Comparison of ENCODE assay signal across 8 cellular contexts in the genomic region with DNA sequence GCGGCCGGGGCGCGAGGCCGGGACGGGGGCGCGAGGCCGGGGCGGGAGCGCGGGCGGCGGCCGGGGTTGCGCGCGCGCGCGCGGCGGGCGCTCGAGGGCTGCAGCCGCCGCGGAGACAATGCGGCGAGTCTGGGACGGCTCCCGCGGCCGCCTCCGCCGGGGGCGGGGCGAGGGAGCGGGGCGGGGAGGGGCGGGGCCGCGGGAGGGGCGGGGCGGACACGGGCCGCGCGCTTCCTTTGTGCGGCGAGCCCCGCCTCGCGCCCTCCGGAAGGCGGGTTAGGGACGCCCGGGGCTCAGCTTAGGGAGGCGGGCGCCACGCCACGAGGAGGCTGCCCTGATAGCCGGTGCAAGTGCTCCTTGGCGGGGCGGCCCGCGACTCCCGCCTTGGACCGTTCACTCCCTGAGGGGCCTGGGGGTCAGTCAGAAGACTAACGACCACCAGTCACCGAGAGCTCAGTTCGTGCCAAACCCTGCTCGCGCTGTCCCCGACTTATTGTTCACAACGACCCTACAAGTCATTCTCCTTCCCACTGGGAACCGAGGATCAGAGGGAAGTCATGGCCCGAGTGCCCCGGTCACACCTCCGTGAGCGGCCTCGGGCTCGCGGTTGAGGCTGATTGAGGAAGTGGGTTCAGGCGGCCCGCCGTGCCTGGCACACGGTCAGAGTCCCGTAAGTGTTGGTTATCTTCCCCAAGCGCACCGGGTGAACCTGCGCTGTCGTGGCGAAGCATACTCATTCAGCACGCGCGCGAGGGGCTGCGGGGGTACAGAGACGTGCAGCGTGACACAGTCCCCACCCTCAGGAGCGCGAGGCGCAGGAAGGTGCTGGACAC. TPM values are rescaled to one million over a fixed set of nuclear protein-coding genes. Genes with fewer than 3 reads are reported as not detected.
A peak's percentile ranks its signal among the peaks of the same experiment; 100 is the strongest.
DNase-seq lines count a peak whose midpoint lies in the region; ATAC-seq and TF ChIP-seq lines count a peak whose summit lies in the region.

No MANE protein-coding gene starts in this region.

- DNase-seq in AG08395 (ENCODE audit: low spot score) = peak; percentile 94
- DNase-seq in NCI-H2227 (lab: John Stamatoyannopoulos, UW; ENCODE audit: unreplicated experiment) = peak; percentile 93
- DNase-seq in central memory CD8-positive, alpha-beta T cell (ENCODE audit: low spot score in 2 of 2) = peak; percentile 53 to 60
- DNase-seq in kidney epithelial cell (ENCODE audit: low read depth) = no peak
- DNase-seq in stimulated activated CD4-positive, alpha-beta T cell treated with anti-CD3 and anti-CD28 coated beads, Interleukin-15, amount 100 ng/mL, for 24 hours = peak; percentile 85

- peak; percentile 74 for ATAC-seq in GM18907 (IDR thresholded peaks at IDR 0.05; ENCODE audit: unreplicated experiment)
- peak; percentile 71 for ATAC-seq in HG03103 (IDR thresholded peaks at IDR 0.05; ENCODE audit: low read depth, unreplicated experiment)
- ATAC-seq in activated CD4-positive, CD25-positive, alpha-beta regulatory T cell treated with anti-CD3 and anti-CD28 coated beads, Interleukin-2, amount 50 U/mL, for 24 hours = peak; percentile 89
- ATAC-seq in central memory CD8-positive, alpha-beta T cell (replicated peaks; ENCODE audit: extremely low read depth, poor library complexity, severe bottlenecking) = peak; percentile 82

- peak overlapping the region; percentile 75 for H3K4me3 ChIP-seq in kidney epithelial cell (ENCODE audit: low read depth, low read length)

- H3K27ac Mint-ChIP-seq in central memory CD8-positive, alpha-beta T cell (ENCODE audit: low read depth) = peak overlapping the region; percentile 29

- peaks cover 34% of the 10 kb centered on the region for H3K4me1 Mint-ChIP-seq in central memory CD8-positive, alpha-beta T cell

- no peaks in the 10 kb centered on the region for H3K9me3 Mint-ChIP-seq in central memory CD8-positive, alpha-beta T cell

- H3K36me3 Mint-ChIP-seq in central memory CD8-positive, alpha-beta T cell (ENCODE audit: insufficient read depth) = peaks cover 9% of the 10 kb centered on the region

- H3K27me3 Mint-ChIP-seq in central memory CD8-positive, alpha-beta T cell = no peaks in the 10 kb centered on the region

- no peak for TF ChIP-seq CTCF in kidney epithelial cell (IDR thresholded peaks at IDR 0.05; ENCODE audit: insufficient read depth, low read length, poor library complexity, severe bottlenecking)

- H3K36me3 ChIP-seq in kidney epithelial cell (ENCODE audit: control insufficient read depth, insufficient read depth, low read length) = no peaks in the 10 kb centered on the region

- peak overlapping the region; percentile 79 for H3K4me3 Mint-ChIP-seq in central memory CD8-positive, alpha-beta T cell

- H3K27me3 ChIP-seq in kidney epithelial cell (ENCODE audit: control insufficient read depth, insufficient read depth, low read length) = no peaks in the 10 kb centered on the region

RNA-seq across cellular contexts. Expression of a gene that starts 29.1 kb away (rescaled TPM):
- total RNA-seq in kidney epithelial cell = not detected in 2 replicates
